Comparison of ENCODE assay signal across 8 cellular contexts in genomic region chr9:127973169-127974001, GRCh38. TPM values are rescaled to one million over a fixed set of nuclear protein-coding genes. Genes with fewer than 3 reads are reported as not detected.
DNase-seq lines count a peak whose midpoint lies in the region; ATAC-seq and TF ChIP-seq lines count a peak whose summit lies in the region.

No MANE protein-coding gene starts in this region.

- ATAC-seq in HG03469 (IDR thresholded peaks at IDR 0.05; ENCODE audit: unreplicated experiment), result no peak
- ATAC-seq in HG02981 (IDR thresholded peaks at IDR 0.05; ENCODE audit: unreplicated experiment), result no peak

- peak overlapping the region; percentile 20 for H3K9ac ChIP-seq in adipocyte (ENCODE audit: low read length)

- 54% methylated on average over 14 of the region's 17 CpGs; no CpG with 5 or more reads in 1 of the 2 donors for WGBS in transverse colon (ENCODE audit: low coverage in 1 of 2), 2 donors

- intact Hi-C loops in transverse colon (cut with DNase I; ENCODE audit: low total_unique reads), result no loop called here

- H3K27me3 ChIP-seq in adipocyte (replicated peaks; ENCODE audit: control insufficient read depth, insufficient read depth, low read length), result no peaks in the 10 kb centered on the region
- H3K27me3 ChIP-seq in transverse colon, result no peaks in the 10 kb centered on the region

- peak overlapping the region; percentile 94 to 98 (median 98) for H3K27ac ChIP-seq in transverse colon

- H3K4me3 ChIP-seq in adipocyte (ENCODE audit: low read length) (no peak overlapping the region), transverse colon (no peak overlapping the region)

- DNase-seq in activated gamma-delta T cell treated with Interleukin-2 at 50 U/mL for 16 hours (peak; percentile 8), activated gamma-delta T cell (lab: John Stamatoyannopoulos, UW) (no peak), adipocyte (ENCODE audit: low read depth) (no peak), medulla oblongata (ENCODE audit: extremely low spot score) (peak; percentile 19), transverse colon (peak; percentile 26), mesenteric fat pad (ENCODE audit: low spot score) (no peak)

- in situ Hi-C loops in transverse colon (cut with MboI; ENCODE audit: low pct_ligation_motif_present in 1 of 4, low pct_unique_long_range_greater_than_20kb in 1 of 4, low sequenced_read_pairs in 3 of 4), result loop anchor here in 1 of 4 donors (25.0 kb wide), 1 partner anchor 139 kb away; no protein-coding TSS in a partner anchor

- H3K9me3 ChIP-seq in adipocyte (ENCODE audit: control insufficient read depth, low read length), result no peaks in the 10 kb centered on the region
- H3K9me3 ChIP-seq in transverse colon, result no peaks in the 10 kb centered on the region

- TF ChIP-seq EP300 in transverse colon (IDR thresholded peaks at IDR 0.05; ENCODE audit: low read depth), result no peak

- H3K36me3 ChIP-seq in adipocyte (ENCODE audit: control insufficient read depth, insufficient read depth, low read length, severe bottlenecking) (no peaks in the 10 kb centered on the region), transverse colon (no peaks in the 10 kb centered on the region)

- TF ChIP-seq POLR2A in transverse colon (IDR thresholded peaks at IDR 0.05), result no peak

- peak in 2 of 5 experiments; percentile 22 to 32 for TF ChIP-seq CTCF in transverse colon (IDR thresholded peaks at IDR 0.05)

- H3K4me1 ChIP-seq in adipocyte (ENCODE audit: control insufficient read depth, insufficient read depth, low read length) (peaks cover 80% of the 10 kb centered on the region), transverse colon (peaks cover 87 to 100% (median 100%) of the 10 kb centered on the region in 4 donors)

RNA-seq across cellular contexts. Expression of gene EEIG1, which starts 7.4 kb away (rescaled TPM):
- total RNA-seq in transverse colon (100 to 1,000 TPM in 2 of 4 donors, 10 to 100 TPM in 2; 77.0 to 230 (median 96.7) TPM), mesenteric fat pad (12.8 TPM)

RNA-seq across cellular contexts. Expression of gene DPM2, which starts 35.7 kb away (rescaled TPM):
- total RNA-seq in transverse colon (100 to 1,000 TPM in 1 of 4 donors, 10 to 100 TPM in 3; 20.6 to 249 (median 26.3) TPM), mesenteric fat pad (20.9 TPM)

RNA-seq across cellular contexts. Expression of gene PIP5KL1, which starts 42.8 kb away (rescaled TPM):
- 1 to 10 TPM in 1 of 4 donors, not detected in 3; 4.6 TPM for total RNA-seq in transverse colon
- 2.2 TPM for total RNA-seq in mesenteric fat pad

RNA-seq across cellular contexts. Expression of gene ST6GALNAC4, which starts 56.5 kb away (rescaled TPM):
- total RNA-seq in transverse colon, result 10 to 100 TPM; 16.7 to 66.1 (median 47.3) TPM
- 40.0 TPM for total RNA-seq in mesenteric fat pad

Comparison
In these comparisons a context has a peak if more than half of its experiments do, and no peak if none do; other contexts are left out.
1. DNase-seq: peak in activated gamma-delta T cell treated with Interleukin-2 at 50 U/mL for 16 hours (single experiment), medulla oblongata (single experiment) and transverse colon (single experiment); none in activated gamma-delta T cell (single experiment), adipocyte (single experiment) and mesenteric fat pad (single experiment).